ENCODE assay signal across 7 cellular contexts in genomic region chr5:10701567-10702039, GRCh38. TPM values are rescaled to one million over a fixed set of nuclear protein-coding genes. Genes with fewer than 3 reads are reported as not detected.
A peak's percentile ranks its signal among the peaks of the same experiment; 100 is the strongest.
DNase-seq lines count a peak whose midpoint lies in the region; ATAC-seq and TF ChIP-seq lines count a peak whose summit lies in the region.

No MANE protein-coding gene starts in this region.

- H3K4me3 ChIP-seq in DOHH2 (ENCODE audit: low read length) (peak overlapping the region; percentile 47; the same call in 1 of the 2 replicates), SU-DHL-6 (ENCODE audit: insufficient read depth, low read length, poor library complexity, severe bottlenecking) (no peak overlapping the region), esophagus muscularis mucosa (no peak overlapping the region)

- peak overlapping the region; percentile 97 for H3K27ac ChIP-seq in DOHH2 (ENCODE audit: low read depth, low read length)
- no peak overlapping the region for H3K27ac ChIP-seq in SU-DHL-6 (ENCODE audit: low read depth, low read length)
- no peak overlapping the region for H3K27ac ChIP-seq in esophagus muscularis mucosa (replicated peaks in 1 of 4)

- TF ChIP-seq CTCF in DOHH2 (IDR thresholded peaks at IDR 0.05; ENCODE audit: low read depth, low read length, poor library complexity, severe bottlenecking) (peak; percentile 54), SU-DHL-6 (IDR thresholded peaks at IDR 0.05; ENCODE audit: insufficient read depth, low read length, poor library complexity, severe bottlenecking) (peak; percentile 43), esophagus muscularis mucosa (IDR thresholded peaks at IDR 0.05) (peak in 2 of 3 experiments; percentile 67 to 80), nephron progenitor cell (IDR thresholded peaks at IDR 0.05) (peak; percentile 78)

- H3K36me3 Mint-ChIP-seq in IgD-negative memory B cell (peaks cover 5% of the 10 kb centered on the region), nephron progenitor cell (ENCODE audit: low read depth) (peaks cover 7% of the 10 kb centered on the region)

- H3K9me3 ChIP-seq in DOHH2 (ENCODE audit: control insufficient read depth, insufficient read depth, low read length): no peaks in the 10 kb centered on the region
- no peaks in the 10 kb centered on the region for H3K9me3 ChIP-seq in SU-DHL-6 (ENCODE audit: insufficient read depth, low read length)
- no peaks in the 10 kb centered on the region for H3K9me3 ChIP-seq in esophagus muscularis mucosa

- peaks cover 14% of the 10 kb centered on the region for H3F3A ChIP-seq in DOHH2 (ENCODE audit: control insufficient read depth, insufficient read depth)
- H3F3A ChIP-seq in SU-DHL-6 (ENCODE audit: insufficient read depth): peaks cover 12% of the 10 kb centered on the region; the same call in 1 of the 2 replicates

- H3K9me3 Mint-ChIP-seq in IgD-negative memory B cell: no peaks in the 10 kb centered on the region
- no peaks in the 10 kb centered on the region for H3K9me3 Mint-ChIP-seq in nephron progenitor cell

- no peaks in the 10 kb centered on the region for H4K20me1 ChIP-seq in DOHH2 (ENCODE audit: control insufficient read depth, insufficient read depth, low read depth, low read length)
- no peaks in the 10 kb centered on the region; the same call in 1 of the 2 replicates for H4K20me1 ChIP-seq in SU-DHL-6 (ENCODE audit: low read depth, low read length)

- H3K9me2 ChIP-seq in DOHH2 (replicated peaks; ENCODE audit: control insufficient read depth, low read length) (no peaks in the 10 kb centered on the region), SU-DHL-6 (replicated peaks; ENCODE audit: insufficient read depth, low read length) (no peaks in the 10 kb centered on the region)

- TF ChIP-seq EP300 in esophagus muscularis mucosa (IDR thresholded peaks at IDR 0.05): no peak

- H3K4me2 ChIP-seq in DOHH2 (ENCODE audit: low read length) (peak overlapping the region; percentile 87), SU-DHL-6 (ENCODE audit: low read depth, low read length, poor library complexity, severe bottlenecking) (no peak overlapping the region)

- DNase-seq in esophagus muscularis mucosa (ENCODE audit: extremely low spot score) (no peak), nephron progenitor cell (peak; percentile 61), NK-92 (lab: John Stamatoyannopoulos, UW; ENCODE audit: unreplicated experiment) (no peak)

- intact Hi-C loops in esophagus muscularis mucosa (cut with DNase I): no loop called here

- H3K27ac Mint-ChIP-seq in IgD-negative memory B cell (peak overlapping the region in 2 of 3 donors; percentile 62 to 67), nephron progenitor cell (peak overlapping the region; percentile 22)

- H3K4me3 Mint-ChIP-seq in IgD-negative memory B cell: no peak overlapping the region
- no peak overlapping the region for H3K4me3 Mint-ChIP-seq in nephron progenitor cell

- H3K27me3 ChIP-seq in DOHH2 (ENCODE audit: control insufficient read depth, low read length) (no peaks in the 10 kb centered on the region), SU-DHL-6 (ENCODE audit: low read length) (no peaks in the 10 kb centered on the region), esophagus muscularis mucosa (no peaks in the 10 kb centered on the region)

- 59% methylated on average over 6 of the region's 6 CpGs for WGBS in esophagus muscularis mucosa

- H2AFZ ChIP-seq in SU-DHL-6 (ENCODE audit: low read depth, low read length, severe bottlenecking): no peak overlapping the region

- H3K4me1 Mint-ChIP-seq in IgD-negative memory B cell (peaks cover 40 to 49% (median 41%) of the 10 kb centered on the region in 3 donors), nephron progenitor cell (peaks cover 24% of the 10 kb centered on the region)

- ATAC-seq in HG03432 (IDR thresholded peaks at IDR 0.05; ENCODE audit: unreplicated experiment): no peak

- H3K4me1 ChIP-seq in DOHH2 (ENCODE audit: control insufficient read depth, low read length): peaks cover 93% of the 10 kb centered on the region
- peaks cover 24 to 30% (median 28%) of the 10 kb centered on the region in 4 donors for H3K4me1 ChIP-seq in esophagus muscularis mucosa

- H3K9ac ChIP-seq in SU-DHL-6 (ENCODE audit: low read length): no peak overlapping the region

- H3K79me2 ChIP-seq in DOHH2 (ENCODE audit: control insufficient read depth, low read length) (peaks cover 48% of the 10 kb centered on the region), SU-DHL-6 (ENCODE audit: insufficient read depth, low read length) (0 out of 2 replicates have a peak, but pooled peaks cover 6% of the 10 kb centered on the region)

- H3K27me3 Mint-ChIP-seq in IgD-negative memory B cell: no peaks in the 10 kb centered on the region
- H3K27me3 Mint-ChIP-seq in nephron progenitor cell (ENCODE audit: low read depth, poor library complexity): no peaks in the 10 kb centered on the region

- H3K36me3 ChIP-seq in DOHH2 (ENCODE audit: control insufficient read depth, low read length): peaks cover 27% of the 10 kb centered on the region
- H3K36me3 ChIP-seq in SU-DHL-6 (ENCODE audit: low read length): no peaks in the 10 kb centered on the region
- peaks cover 0 to 5% (median 0%) of the 10 kb centered on the region in 4 donors for H3K36me3 ChIP-seq in esophagus muscularis mucosa

- TF ChIP-seq POLR2A in esophagus muscularis mucosa (IDR thresholded peaks at IDR 0.05; ENCODE audit: low read depth): no peak

RNA-seq across cellular contexts. Expression of gene DAP, which starts 59.4 kb away (rescaled TPM):
- 105 TPM for polyA plus RNA-seq in IgD-negative memory B cell
- 10 to 100 TPM; 24.3 to 42.4 (median 37.0) TPM for total RNA-seq in esophagus muscularis mucosa
